ENCODE assay signal across 1 cellular context in genomic region chr22:23828800-23829680, GRCh38.
TF ChIP-seq lines count a peak whose summit lies in the region.

No MANE protein-coding gene starts in this region.

TF ChIP-seq in IMR-90, 13 proteins besides CTCF, POLR2A, EP300 and RAD21:
- TF ChIP-seq SMC3 (IDR thresholded peaks at IDR 0.05; ENCODE audit: low read depth, low read length) (no peak), MAFK (IDR thresholded peaks at IDR 0.05; ENCODE audit: low read depth, low read length) (no peak), MXI1 (IDR thresholded peaks at IDR 0.05; ENCODE audit: borderline replicate concordance, low read depth, low read length) (no peak), MAZ (IDR thresholded peaks at IDR 0.05; ENCODE audit: borderline replicate concordance, low read depth, low read length) (no peak), CEBPB (IDR thresholded peaks at IDR 0.05; ENCODE audit: low read depth, low read length) (no peak), USF2 (IDR thresholded peaks at IDR 0.05; ENCODE audit: low read depth, low read length) (no peak), BHLHE40 (IDR thresholded peaks at IDR 0.05; ENCODE audit: low read depth, low read length) (no peak), RFX5 (IDR thresholded peaks at IDR 0.05; ENCODE audit: low read depth, low read length) (no peak), ELK1 (IDR thresholded peaks at IDR 0.05; ENCODE audit: borderline replicate concordance, low read depth, low read length) (no peak), NFE2L2 (IDR thresholded peaks at IDR 0.05; ENCODE audit: low read depth, low read length) (no peak), RCOR1 (IDR thresholded peaks at IDR 0.05; ENCODE audit: insufficient replicate concordance, low read length) (no peak), CHD1 (IDR thresholded peaks at IDR 0.05; ENCODE audit: low read depth, low read length) (no peak)
